8 cellular contexts compared by ENCODE assay signal in the genomic region with DNA sequence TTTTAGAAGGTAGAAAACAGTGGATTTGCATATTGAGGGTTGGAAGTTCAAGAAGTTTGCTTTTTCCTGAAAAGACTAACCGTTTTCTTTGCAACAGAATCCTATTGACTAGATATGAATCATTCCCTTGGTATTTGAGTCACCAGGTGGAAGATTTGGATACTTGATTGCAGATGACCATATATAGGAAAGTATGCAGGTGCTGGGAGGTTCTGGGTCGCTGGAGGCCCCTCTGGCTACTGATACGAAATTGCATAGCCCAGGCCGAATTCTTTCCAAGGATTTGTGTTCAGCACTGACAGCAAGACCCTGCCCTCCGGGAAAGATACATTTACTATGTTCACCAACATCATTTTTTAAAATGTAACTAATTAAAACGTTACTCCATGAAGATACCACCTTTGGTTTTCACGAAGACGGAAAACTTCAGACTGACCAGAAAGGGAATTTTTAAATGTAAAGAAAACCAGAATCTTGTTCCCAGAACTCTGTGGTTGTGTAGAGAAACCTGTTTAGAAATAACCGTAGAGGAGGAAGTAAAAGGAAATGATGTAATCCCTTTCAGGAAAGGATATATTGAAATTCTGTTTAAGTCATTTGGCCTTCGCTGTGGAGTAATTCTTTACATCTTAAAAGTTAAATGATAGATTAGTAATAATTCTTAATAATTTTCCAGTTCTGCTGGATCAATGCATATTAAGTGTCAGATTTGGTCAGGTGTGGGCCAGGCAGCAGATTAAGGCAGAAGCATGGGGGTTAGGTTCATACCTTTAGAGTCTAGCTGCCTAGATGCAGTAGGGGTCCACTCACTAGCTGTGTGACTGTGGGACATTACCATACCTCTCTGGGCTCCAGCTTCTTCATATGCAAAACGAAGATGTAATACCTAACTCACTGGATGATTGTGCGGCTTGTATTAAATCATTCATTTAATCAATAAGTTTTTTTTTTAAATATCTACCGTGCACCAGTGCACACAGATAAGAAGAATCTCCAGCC. TPM values are rescaled to one million over a fixed set of nuclear protein-coding genes. Genes with fewer than 3 reads are reported as not detected.
DNase-seq lines count a peak whose midpoint lies in the region; ATAC-seq and TF ChIP-seq lines count a peak whose summit lies in the region.

No MANE protein-coding gene starts in this region.

- no peaks in the 10 kb centered on the region for H3K36me3 ChIP-seq in psoas muscle (ENCODE audit: insufficient read depth in 1 of 2, low read depth in 1 of 2)

- 71 to 77% (median 72%) methylated on average over 13 of the region's 13 CpGs for WGBS in psoas muscle, 3 donors

- peak overlapping the region; percentile 72 for H3K4me3 ChIP-seq in psoas muscle

- peak; percentile 83 for ATAC-seq in foreskin keratinocyte
- ATAC-seq in psoas muscle, result no peak
- ATAC-seq in HG02798 (IDR thresholded peaks at IDR 0.05; ENCODE audit: poor library complexity, unreplicated experiment), result no peak

- H3K27ac ChIP-seq in RWPE1, result peak overlapping the region; percentile 89
- peak overlapping the region; percentile 62 for H3K27ac ChIP-seq in foreskin keratinocyte
- H3K27ac ChIP-seq in psoas muscle, result peak overlapping the region; percentile 65

- H3K9me3 ChIP-seq in psoas muscle, result no peaks in the 10 kb centered on the region

- CTCF ChIA-PET in RWPE1 (lab: Yijun Ruan, JAX), result interaction anchor here (0.6 to 0.7 kb wide), 2 partner anchors 13 to 285 kb away, joined by 3 read pairs; no protein-coding TSS in a partner anchor

- POLR2A ChIA-PET in RWPE1 (lab: Yijun Ruan, JAX; ENCODE audit: low non-redundant PET), result no interaction called here

- TF ChIP-seq CTCF in RWPE1 (conservative IDR thresholded peaks at IDR 0.05; ENCODE audit: low read depth) (no peak), foreskin keratinocyte (conservative IDR thresholded peaks at IDR 0.05) (no peak), psoas muscle (IDR thresholded peaks at IDR 0.05) (no peak)

- H3K4me1 ChIP-seq in foreskin keratinocyte, result peaks cover 39% of the 10 kb centered on the region
- H3K4me1 ChIP-seq in psoas muscle, result peaks cover 4% of the 10 kb centered on the region

- intact Hi-C loops in psoas muscle (cut with DNase I), result no loop called here

- DNase-seq in HT-29 (ENCODE audit: low spot score), result peak; percentile 89
- peak; percentile 88 for DNase-seq in RWPE1 (ENCODE audit: low spot score)
- peak; percentile 91 to 96 for DNase-seq in foreskin keratinocyte
- DNase-seq in psoas muscle, result no peak
- DNase-seq in cerebellar nuclear complex (lab: John Stamatoyannopoulos, UW), result no peak
- DNase-seq in NCI-H1436 treated with DMSO at 0.1 percent for 48 hours (lab: John Stamatoyannopoulos, UW), result no peak
- no peak for DNase-seq in AG08396 (ENCODE audit: low spot score)

- H3K27me3 ChIP-seq in foreskin keratinocyte (no peaks in the 10 kb centered on the region), psoas muscle (ENCODE audit: insufficient read depth in 3 of 3, low read length in 2 of 3) (peaks cover 0 to 21% (median 0%) of the 10 kb centered on the region in 3 donors)

RNA-seq across cellular contexts. Expression of a gene that starts 1.1 kb away (rescaled TPM):
- 160 and 175 TPM in 2 replicates for total RNA-seq in HT-29 (2014; rRNA removed; shearing (Covaris generic))
- 407 and 415 TPM in 2 replicates for total RNA-seq in foreskin keratinocyte
- 361 and 377 TPM in 2 replicates for polyA plus RNA-seq in foreskin keratinocyte
- total RNA-seq in psoas muscle, result 10 to 100 TPM; 11.8 to 19.1 (median 16.0) TPM
- polyA plus RNA-seq in psoas muscle, result 10 to 100 TPM; 14.7 to 27.6 (median 22.2) TPM

Comparison
In these comparisons a context has a peak if more than half of its experiments do, and no peak if none do; other contexts are left out.
1. DNase-seq: peak in HT-29 (single experiment), RWPE1 (single experiment) and foreskin keratinocyte (2 of 2); none in psoas muscle (0 of 2), cerebellar nuclear complex (0 of 2), NCI-H1436 treated with DMSO at 0.1 percent for 48 hours (single experiment) and AG08396 (single experiment).
2. Peak in every context shown above with its lines, with median percentiles within 50 percentile points of each other: H3K27ac ChIP-seq.